ENCODE assay signal across 10 cellular contexts in genomic region chr10:44994752-44995530, GRCh38. TPM values are rescaled to one million over a fixed set of nuclear protein-coding genes. Genes with fewer than 3 reads are reported as not detected.
DNase-seq lines count a peak whose midpoint lies in the region; ATAC-seq and TF ChIP-seq lines count a peak whose summit lies in the region.
"Had no signal": no experiment of that assay in that cellular context is flagged by ENCODE, and none has a peak within 500 bp of the region (broad histone marks: within the 10 kb centered on the region; RNA-seq: fewer than 3 reads in every experiment).

No MANE protein-coding gene starts in this region.

- H3K36me3 ChIP-seq in KMS-11 (ENCODE audit: insufficient read depth): peaks cover 3% of the 10 kb centered on the region; the same call in 1 of the 2 replicates
- no peaks in the 10 kb centered on the region for H3K36me3 ChIP-seq in colonic mucosa
- H3K36me3 ChIP-seq in mesodermal cell (ENCODE audit: control insufficient read depth, insufficient read depth, low read length): no peaks in the 10 kb centered on the region
- peaks cover 0 to 39% (median 25%) of the 10 kb centered on the region in 5 donors for H3K36me3 ChIP-seq in subcutaneous abdominal adipose tissue (ENCODE audit: control insufficient read depth in 5 of 5, insufficient read depth in 5 of 5, low read length in 5 of 5)
- H3K36me3 ChIP-seq in BE2C: no peaks in the 10 kb centered on the region
- H3K36me3 ChIP-seq: SJCRH30 had no signal

- no peak for DNase-seq in colonic mucosa
- DNase-seq in BE2C: no peak
- no peak for DNase-seq in SIG-M5 (lab: John Stamatoyannopoulos, UW)
- no peak for DNase-seq in D341Med (ENCODE audit: low spot score)
- DNase-seq: activated CD4-positive, alpha-beta T cell treated with anti-CD3 and anti-CD28 coated beads for 4 hours; SJCRH30 had no signal

- H3K9ac ChIP-seq in KMS-11 (no peak overlapping the region; the same call in 1 of the 2 replicates), colonic mucosa (ENCODE audit: low read depth in 2 of 2, low read length in 2 of 2) (no peak overlapping the region), subcutaneous abdominal adipose tissue (ENCODE audit: low read length in 5 of 5) (peak overlapping the region in 4 of 5 donors; percentile 1 to 72 (median 18))

- H3K27me3 ChIP-seq in KMS-11 (ENCODE audit: insufficient read depth, low read depth) (no peaks in the 10 kb centered on the region), colonic mucosa (no peaks in the 10 kb centered on the region), subcutaneous abdominal adipose tissue (ENCODE audit: control insufficient read depth in 5 of 5, insufficient read depth in 4 of 5, low read length in 5 of 5) (no peaks in the 10 kb centered on the region), BE2C (no peaks in the 10 kb centered on the region)
- H3K27me3 ChIP-seq: SJCRH30 had no signal

- no peaks in the 10 kb centered on the region for H3K9me3 ChIP-seq in colonic mucosa
- H3K9me3 ChIP-seq in mesodermal cell (ENCODE audit: control insufficient read depth, low read length): no peaks in the 10 kb centered on the region
- H3K9me3 ChIP-seq in subcutaneous abdominal adipose tissue (ENCODE audit: control insufficient read depth in 5 of 5, low read length in 5 of 5): no peaks in the 10 kb centered on the region
- no peaks in the 10 kb centered on the region for H3K9me3 ChIP-seq in BE2C
- H3K9me3 ChIP-seq: SJCRH30 had no signal

- no peaks in the 10 kb centered on the region for H3K79me2 ChIP-seq in KMS-11 (ENCODE audit: insufficient read depth, low read depth)

- H4K20me1 ChIP-seq in KMS-11 (ENCODE audit: insufficient read depth): no peaks in the 10 kb centered on the region

- no peak for ATAC-seq in HG02610 (IDR thresholded peaks at IDR 0.05; ENCODE audit: unreplicated experiment)

- H3K4me3 ChIP-seq in KMS-11 (IDR thresholded peaks at IDR 0.05; ENCODE audit: insufficient read depth, low read depth, low read length): no peak overlapping the region
- H3K4me3 ChIP-seq in colonic mucosa: no peak overlapping the region
- no peak overlapping the region for H3K4me3 ChIP-seq in mesodermal cell (ENCODE audit: extremely low read depth, insufficient read depth, low read length, poor library complexity, severe bottlenecking)
- H3K4me3 ChIP-seq in subcutaneous abdominal adipose tissue (ENCODE audit: low read depth in 1 of 5, low read length in 5 of 5): peak overlapping the region in 1 of 5 donors; percentile 19
- H3K4me3 ChIP-seq in BE2C (ENCODE audit: low read depth, low read length): no peak overlapping the region
- H3K4me3 ChIP-seq: SJCRH30 had no signal

- 90 to 91% methylated on average over 8 to 9 of the region's 9 CpGs for WGBS in mesodermal cell (ENCODE audit: insufficient coverage in 2 of 2), 2 experiments

- intact Hi-C loops in colonic mucosa (cut with DNase I): no loop called here

- H2AFZ ChIP-seq in KMS-11 (ENCODE audit: low read depth): no peak overlapping the region

- H3K4me1 ChIP-seq in KMS-11 (ENCODE audit: low read depth, poor library complexity, severe bottlenecking) (peaks cover 86% of the 10 kb centered on the region), colonic mucosa (no peaks in the 10 kb centered on the region), mesodermal cell (ENCODE audit: control insufficient read depth, insufficient read depth, low read length, poor library complexity, severe bottlenecking) (peaks cover 23% of the 10 kb centered on the region), subcutaneous abdominal adipose tissue (ENCODE audit: control insufficient read depth in 5 of 5, insufficient read depth in 5 of 5, low read length in 5 of 5) (peaks cover 46 to 100% (median 93%) of the 10 kb centered on the region in 5 donors), BE2C (no peaks in the 10 kb centered on the region)
- H3K4me1 ChIP-seq: SJCRH30 had no signal

- TF ChIP-seq CTCF in KMS-11 (conservative IDR thresholded peaks at IDR 0.05; ENCODE audit: low read depth, low read length) (no peak), colonic mucosa (IDR thresholded peaks at IDR 0.05) (no peak), BE2C (IDR thresholded peaks at IDR 0.05; ENCODE audit: low read depth, low read length) (no peak)

- peak overlapping the region; percentile 48 for H3K4me2 ChIP-seq in KMS-11

- H3K27ac ChIP-seq in KMS-11 (peak overlapping the region; percentile 72), colonic mucosa (peak overlapping the region; percentile 61), mesodermal cell (ENCODE audit: low read depth, low read length, severe bottlenecking) (peak overlapping the region; percentile 73), subcutaneous abdominal adipose tissue (ENCODE audit: low read depth, low read length) (peak overlapping the region; percentile 99)
- H3K27ac ChIP-seq: SJCRH30 had no signal

RNA-seq across cellular contexts. Expression of gene ZNF22, which starts 5.8 kb away (rescaled TPM):
- total RNA-seq in colonic mucosa: 10 to 100 TPM; 16.5 to 17.3 TPM
- polyA plus RNA-seq in mesodermal cell (2013, experiment 1 of 2): 44.1 TPM
- 45.5 TPM for polyA plus RNA-seq in mesodermal cell (2013, experiment 2 of 2)
- 46.3 TPM for polyA plus RNA-seq in BE2C (2012; ENCODE audit: insufficient read depth, insufficient read length, low read depth)

RNA-seq across cellular contexts. Expression of gene DEPP1, which starts 16.3 kb away (rescaled TPM):
- total RNA-seq in colonic mucosa: 10 to 100 TPM; 11.1 to 20.2 TPM
- polyA plus RNA-seq in mesodermal cell (2013, experiment 1 of 2): 11.8 TPM
- polyA plus RNA-seq in mesodermal cell (2013, experiment 2 of 2): 10.8 TPM
- polyA plus RNA-seq in BE2C (2012; ENCODE audit: insufficient read depth, insufficient read length, low read depth): 7.4 TPM

RNA-seq across cellular contexts. Expression of gene RASSF4, which starts 35.3 kb away (rescaled TPM):
- 10 to 100 TPM; 13.1 to 19.9 TPM for total RNA-seq in colonic mucosa
- 13.1 TPM for polyA plus RNA-seq in mesodermal cell (2013, experiment 1 of 2)
- polyA plus RNA-seq in mesodermal cell (2013, experiment 2 of 2): 10.7 TPM
- 9.3 TPM for polyA plus RNA-seq in BE2C (2012; ENCODE audit: insufficient read depth, insufficient read length, low read depth)

Comparison
In these comparisons a context has a peak if more than half of its experiments do, and no peak if none do; other contexts are left out.
1. H3K9ac ChIP-seq: peak in subcutaneous abdominal adipose tissue (4 of 5); none in KMS-11 (single experiment) and colonic mucosa (0 of 2).
2. Peak in every context shown above with its lines, with median percentiles within 50 percentile points of each other: H3K27ac ChIP-seq.